Comparison of ENCODE assay signal across 6 cellular contexts in genomic region chr2:200863655-200864205, GRCh38. TPM values are rescaled to one million over a fixed set of nuclear protein-coding genes. Genes with fewer than 3 reads are reported as not detected.
DNase-seq lines count a peak whose midpoint lies in the region; ATAC-seq lines count a peak whose summit lies in the region.

No MANE protein-coding gene starts in this region.

- peaks cover 60% of the 10 kb centered on the region for H3K36me3 Mint-ChIP-seq in activated naive CD8-positive, alpha-beta T cell treated with anti-CD3 and anti-CD28 coated beads, Interleukin-2, amount 50 U/mL, for 24 hours (ENCODE audit: low read depth)

- H3K4me3 Mint-ChIP-seq in activated naive CD8-positive, alpha-beta T cell treated with anti-CD3 and anti-CD28 coated beads, Interleukin-2, amount 50 U/mL, for 24 hours: peak overlapping the region; percentile 99

- in situ Hi-C loops in G401 (cut with HindIII; ENCODE audit: low sequenced_read_pairs): no loop called here

- peaks cover 41% of the 10 kb centered on the region for H3K4me1 Mint-ChIP-seq in activated naive CD8-positive, alpha-beta T cell treated with anti-CD3 and anti-CD28 coated beads, Interleukin-2, amount 50 U/mL, for 24 hours

- H3K27ac Mint-ChIP-seq in activated naive CD8-positive, alpha-beta T cell treated with anti-CD3 and anti-CD28 coated beads, Interleukin-2, amount 50 U/mL, for 24 hours: peak overlapping the region; percentile 100

- ATAC-seq in HG03066 (IDR thresholded peaks at IDR 0.05; ENCODE audit: low read depth, unreplicated experiment): peak; percentile 8
- ATAC-seq in activated naive CD8-positive, alpha-beta T cell treated with anti-CD3 and anti-CD28 coated beads, Interleukin-2, amount 50 U/mL, for 24 hours: no peak

- H3K27me3 Mint-ChIP-seq in activated naive CD8-positive, alpha-beta T cell treated with anti-CD3 and anti-CD28 coated beads, Interleukin-2, amount 50 U/mL, for 24 hours: no peaks in the 10 kb centered on the region

- peak; percentile 47 for DNase-seq in G401 (ENCODE audit: low spot score)
- DNase-seq in activated naive CD8-positive, alpha-beta T cell treated with anti-CD3 and anti-CD28 coated beads, Interleukin-2, amount 50 U/mL, for 24 hours: peak; percentile 21
- no peak for DNase-seq in NCI-H2107 (lab: John Stamatoyannopoulos, UW)
- no peak for DNase-seq in NCI-H510A (lab: John Stamatoyannopoulos, UW)

- no peaks in the 10 kb centered on the region for H3K9me3 ChIP-seq in mononuclear cell (ENCODE audit: low read depth, low read length)

- peaks cover 48% of the 10 kb centered on the region for H3K4me1 ChIP-seq in mononuclear cell (ENCODE audit: insufficient read depth, low read length)

- no peaks in the 10 kb centered on the region for H3K9me3 Mint-ChIP-seq in activated naive CD8-positive, alpha-beta T cell treated with anti-CD3 and anti-CD28 coated beads, Interleukin-2, amount 50 U/mL, for 24 hours

- H3K27me3 ChIP-seq in mononuclear cell (ENCODE audit: insufficient read depth, low read length): no peaks in the 10 kb centered on the region

- H3K4me3 ChIP-seq in mononuclear cell (ENCODE audit: low read length): peak overlapping the region; percentile 100

RNA-seq across cellular contexts. Expression of gene CLK1, which starts 0.7 kb away (rescaled TPM):
- total RNA-seq in G401 (2014; rRNA removed; shearing (Covaris generic)): 31.6 and 35.0 TPM in 2 replicates
- total RNA-seq in mononuclear cell: 635 TPM

RNA-seq across cellular contexts. Expression of gene PPIL3, which starts 25.1 kb away (rescaled TPM):
- total RNA-seq in G401 (2014; rRNA removed; shearing (Covaris generic)): 53.7 and 78.7 TPM in 2 replicates
- total RNA-seq in mononuclear cell: 25.9 TPM

RNA-seq across cellular contexts. Expression of gene NIF3L1, which starts 25.4 kb away (rescaled TPM):
- 80.5 and 105 TPM in 2 replicates for total RNA-seq in G401 (2014; rRNA removed; shearing (Covaris generic))
- total RNA-seq in mononuclear cell: 8.5 TPM

RNA-seq across cellular contexts. Expression of gene BZW1, which starts 52.0 kb away (rescaled TPM):
- 474 and 596 TPM in 2 replicates for total RNA-seq in G401 (2014; rRNA removed; shearing (Covaris generic))
- total RNA-seq in mononuclear cell: 559 TPM

Comparison
In these comparisons a context has a peak if more than half of its experiments do, and no peak if none do; other contexts are left out.
1. DNase-seq: peak in G401 (single experiment) and activated naive CD8-positive, alpha-beta T cell treated with anti-CD3 and anti-CD28 coated beads, Interleukin-2, amount 50 U/mL, for 24 hours (single experiment); none in NCI-H2107 (single experiment) and NCI-H510A (single experiment).
2. RNA of gene CLK1, which starts 0.7 kb away (total RNA-seq): 635 TPM in mononuclear cell (single experiment); 31.6 to 35.0 TPM in G401; every median in the first group is over 10 times any median in the second.